In the genomic region with DNA sequence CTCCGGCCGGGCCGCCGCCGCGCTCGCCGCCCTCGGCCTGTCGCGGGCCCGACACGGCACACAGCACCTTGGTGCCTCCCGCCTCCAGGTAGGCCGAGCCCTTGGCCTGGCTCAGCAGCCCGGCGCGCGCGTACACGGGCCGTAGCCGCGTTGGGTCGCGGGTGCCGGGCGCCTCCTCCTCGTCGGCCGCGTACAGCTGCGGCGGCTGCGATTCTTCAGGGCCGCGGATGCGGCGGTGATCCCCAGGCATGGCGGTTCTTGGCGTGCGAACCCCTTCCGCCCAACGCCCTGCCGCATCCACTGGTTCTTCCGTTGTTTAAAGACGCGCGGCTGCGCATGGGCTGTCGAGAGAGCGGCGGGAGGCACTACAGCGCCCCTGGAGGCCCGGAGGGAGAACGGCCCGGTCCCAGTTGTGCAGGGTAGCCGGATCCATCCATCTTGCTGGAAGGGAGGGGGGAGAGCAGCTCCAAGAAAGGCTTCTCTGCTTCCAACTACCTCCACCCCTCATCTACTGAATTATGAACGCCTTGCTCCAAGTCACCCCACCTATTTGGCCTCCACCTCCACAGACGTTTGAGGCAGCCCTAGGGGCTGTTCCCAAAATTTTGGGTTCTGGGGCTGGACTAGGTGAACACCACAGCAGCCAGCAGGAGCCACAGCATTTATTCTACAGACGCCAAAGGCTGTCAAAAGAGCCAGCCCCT, we compare ENCODE assay signal across 1 cellular context.
TF ChIP-seq lines count a peak whose summit lies in the region.

EXOSC6 (minus strand) TSS at position 290 of the 704 bp plus-strand sequence; CDS start at position 250, 40 bp downstream.

TF ChIP-seq in HepG2, 621 proteins besides CTCF, POLR2A, EP300 and RAD21 (continued from another document and continues in another):
- TF ChIP-seq HOMEZ (CRISPR knock-in tag; IDR thresholded peaks at IDR 0.05; ENCODE audit: low read depth) (peak; percentile 96), HOXA7 (CRISPR knock-in tag; IDR thresholded peaks at IDR 0.05) (peak; percentile 96), ASH2L (IDR thresholded peaks at IDR 0.05; ENCODE audit: insufficient read length, low read depth, low read length) (peak; percentile 80), PHB2 (IDR thresholded peaks at IDR 0.05; ENCODE audit: partially characterized antibody) (no peak), ZXDC (CRISPR knock-in tag; IDR thresholded peaks at IDR 0.05) (peak; percentile 95), ZNF281 (CRISPR knock-in tag; IDR thresholded peaks at IDR 0.05; ENCODE audit: borderline replicate concordance) (peak; percentile 55; the same call in 1 of the 2 replicates), MEF2D (CRISPR knock-in tag; IDR thresholded peaks at IDR 0.05) (peak; percentile 44; the same call in 1 of the 2 replicates), IKZF4 (CRISPR knock-in tag; IDR thresholded peaks at IDR 0.05; ENCODE audit: borderline replicate concordance, low read depth, not compliant biosample characterization) (peak; percentile 86), ZNF484 (CRISPR knock-in tag; IDR thresholded peaks at IDR 0.05; ENCODE audit: borderline replicate concordance, low read depth) (peak; percentile 92; the same call in 1 of the 2 replicates), ARID4A (CRISPR knock-in tag; IDR thresholded peaks at IDR 0.05; ENCODE audit: borderline replicate concordance) (peak; percentile 91), RXRA (CRISPR knock-in tag; IDR thresholded peaks at IDR 0.05) (peak; percentile 87), ESRRA (CRISPR knock-in tag; IDR thresholded peaks at IDR 0.05; ENCODE audit: low read depth) (peak; percentile 54; the same call in 1 of the 2 replicates), RFX5 (IDR thresholded peaks at IDR 0.05; ENCODE audit: low read depth, low read length) (peak; percentile 31; the same call in 1 of the 2 replicates), SNAPC2 (CRISPR knock-in tag; IDR thresholded peaks at IDR 0.05) (peak; percentile 98), NFIC (IDR thresholded peaks at IDR 0.05; ENCODE audit: low read length) (no peak), ZNF564 (CRISPR knock-in tag; IDR thresholded peaks at IDR 0.05) (no peak; the same call in none of the 2 replicates), SRSF4 (IDR thresholded peaks at IDR 0.05; ENCODE audit: low read depth, low read length, poor library complexity, severe bottlenecking) (peak; percentile 79), IKZF1 (IDR thresholded peaks at IDR 0.05) (no peak), MIER2 (CRISPR knock-in tag; IDR thresholded peaks at IDR 0.05) (peak; percentile 84), ATF1 (CRISPR knock-in tag; IDR thresholded peaks at IDR 0.05) (no peak), NONO (IDR thresholded peaks at IDR 0.05) (no peak), NONO (CRISPR knock-in tag; conservative IDR thresholded peaks at IDR 0.05) (peak; percentile 99), ZNF891 (CRISPR knock-in tag; IDR thresholded peaks at IDR 0.05) (peak; percentile 98), ZNF331 (CRISPR knock-in tag; IDR thresholded peaks at IDR 0.05) (peak; percentile 97), IRF2 (CRISPR knock-in tag; IDR thresholded peaks at IDR 0.05) (peak; percentile 98), AGO2 (optimal IDR thresholded peaks at IDR 0.05; ENCODE audit: low read depth, low read length) (peak; percentile 100), ZNF775 (CRISPR knock-in tag; IDR thresholded peaks at IDR 0.05; ENCODE audit: borderline replicate concordance) (no peak; the same call in 1 of the 2 replicates), ZSCAN12 (CRISPR knock-in tag; IDR thresholded peaks at IDR 0.05) (peak; percentile 90; the same call in 1 of the 2 replicates), JDP2 (CRISPR knock-in tag; IDR thresholded peaks at IDR 0.05; ENCODE audit: borderline replicate concordance) (peak; percentile 90), MED8 (CRISPR knock-in tag; IDR thresholded peaks at IDR 0.05; ENCODE audit: insufficient replicate concordance) (peak; percentile 80), RELA (CRISPR knock-in tag; IDR thresholded peaks at IDR 0.05) (peak; percentile 81; the same call in 1 of the 2 replicates), MTF2 (CRISPR knock-in tag; IDR thresholded peaks at IDR 0.05; ENCODE audit: borderline replicate concordance) (peak; percentile 86; the same call in 1 of the 2 replicates), NFE2 (CRISPR knock-in tag; IDR thresholded peaks at IDR 0.05) (no peak), MED1 (CRISPR knock-in tag; IDR thresholded peaks at IDR 0.05) (peak; percentile 81), TEAD2 (CRISPR knock-in tag; IDR thresholded peaks at IDR 0.05) (peak; percentile 86; the same call in 1 of the 2 replicates), MATR3 (CRISPR knock-in tag; IDR thresholded peaks at IDR 0.05) (no peak), ZNF776 (CRISPR knock-in tag; IDR thresholded peaks at IDR 0.05) (no peak), ZNF674 (CRISPR knock-in tag; IDR thresholded peaks at IDR 0.05; ENCODE audit: low read depth) (0 out of 2 replicates have a peak, but pooled peaks have one; percentile 69), KLF12 (CRISPR knock-in tag; IDR thresholded peaks at IDR 0.05; ENCODE audit: borderline replicate concordance) (peak; percentile 83), FOXP4 (CRISPR knock-in tag; IDR thresholded peaks at IDR 0.05) (peak; percentile 63), ZNF282 (IDR thresholded peaks at IDR 0.05; ENCODE audit: partially characterized antibody) (no peak), ZBTB42 (CRISPR knock-in tag; IDR thresholded peaks at IDR 0.05) (peak; percentile 95)
- TF ChIP-seq, protein P1, sequence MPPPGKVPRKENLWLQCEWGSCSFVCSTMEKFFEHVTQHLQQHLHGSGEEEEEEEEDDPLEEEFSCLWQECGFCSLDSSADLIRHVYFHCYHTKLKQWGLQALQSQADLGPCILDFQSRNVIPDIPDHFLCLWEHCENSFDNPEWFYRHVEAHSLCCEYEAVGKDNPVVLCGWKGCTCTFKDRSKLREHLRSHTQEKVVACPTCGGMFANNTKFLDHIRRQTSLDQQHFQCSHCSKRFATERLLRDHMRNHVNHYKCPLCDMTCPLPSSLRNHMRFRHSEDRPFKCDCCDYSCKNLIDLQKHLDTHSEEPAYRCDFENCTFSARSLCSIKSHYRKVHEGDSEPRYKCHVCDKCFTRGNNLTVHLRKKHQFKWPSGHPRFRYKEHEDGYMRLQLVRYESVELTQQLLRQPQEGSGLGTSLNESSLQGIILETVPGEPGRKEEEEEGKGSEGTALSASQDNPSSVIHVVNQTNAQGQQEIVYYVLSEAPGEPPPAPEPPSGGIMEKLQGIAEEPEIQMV (CRISPR knock-in tag; IDR thresholded peaks at IDR 0.05; ENCODE audit: low read depth): peak; percentile 47; the same call in 1 of the 2 replicates
